ENCODE assay signal across 11 cellular contexts in genomic region chr9:114229236-114229635, GRCh38.
"Had no signal": no experiment of that assay in that cellular context is flagged by ENCODE, and none has a peak within 500 bp of the region (broad histone marks: within the 10 kb centered on the region; RNA-seq: fewer than 3 reads in every experiment).

No MANE protein-coding gene starts in this region.

- H3K27ac Mint-ChIP-seq: activated CD4-positive, alpha-beta T cell treated with anti-CD3 and anti-CD28 coated beads, Interleukin-2, amount 10 ng/mL, durations not matched to agents 24 days and 14 days; activated naive CD4-positive, alpha-beta T cell treated with anti-CD3 and anti-CD28 coated beads for 36 hours had no signal

- FAIRE-seq: endometrium, islet of Langerhans had no signal

- DNase-seq: activated CD4-positive, alpha-beta T cell treated with anti-CD3 and anti-CD28 coated beads, Interleukin-2, amount 10 ng/mL, durations not matched to agents 24 days and 14 days; activated naive CD4-positive, alpha-beta T cell treated with anti-CD3 and anti-CD28 coated beads for 36 hours; brain microvascular endothelial cell; cerebellar nuclear complex; dermis blood vessel endothelial cell had no signal

- H3K27ac ChIP-seq: brain microvascular endothelial cell, parathyroid adenoma, skin epidermis had no signal

- H3K4me3 ChIP-seq: skin epidermis had no signal

- H3K9ac ChIP-seq: parathyroid adenoma had no signal

- H3K4me1 ChIP-seq: parathyroid adenoma had no signal

- ATAC-seq: esophagus mucosa, left lobe of liver had no signal

- H3K36me3 ChIP-seq: brain microvascular endothelial cell had no signal

- H3K27me3 Mint-ChIP-seq: activated CD4-positive, alpha-beta T cell treated with anti-CD3 and anti-CD28 coated beads, Interleukin-2, amount 10 ng/mL, durations not matched to agents 24 days and 14 days had no signal

- H3K4me3 Mint-ChIP-seq: activated CD4-positive, alpha-beta T cell treated with anti-CD3 and anti-CD28 coated beads, Interleukin-2, amount 10 ng/mL, durations not matched to agents 24 days and 14 days; activated naive CD4-positive, alpha-beta T cell treated with anti-CD3 and anti-CD28 coated beads for 36 hours had no signal

- H2AFZ ChIP-seq: parathyroid adenoma had no signal

- H3K9me3 Mint-ChIP-seq: activated CD4-positive, alpha-beta T cell treated with anti-CD3 and anti-CD28 coated beads, Interleukin-2, amount 10 ng/mL, durations not matched to agents 24 days and 14 days; activated naive CD4-positive, alpha-beta T cell treated with anti-CD3 and anti-CD28 coated beads for 36 hours had no signal

- H3K4me1 Mint-ChIP-seq: activated CD4-positive, alpha-beta T cell treated with anti-CD3 and anti-CD28 coated beads, Interleukin-2, amount 10 ng/mL, durations not matched to agents 24 days and 14 days had no signal

- H3K27me3 ChIP-seq: brain microvascular endothelial cell had no signal

- H3K79me2 ChIP-seq: parathyroid adenoma had no signal
